In the genomic region with DNA sequence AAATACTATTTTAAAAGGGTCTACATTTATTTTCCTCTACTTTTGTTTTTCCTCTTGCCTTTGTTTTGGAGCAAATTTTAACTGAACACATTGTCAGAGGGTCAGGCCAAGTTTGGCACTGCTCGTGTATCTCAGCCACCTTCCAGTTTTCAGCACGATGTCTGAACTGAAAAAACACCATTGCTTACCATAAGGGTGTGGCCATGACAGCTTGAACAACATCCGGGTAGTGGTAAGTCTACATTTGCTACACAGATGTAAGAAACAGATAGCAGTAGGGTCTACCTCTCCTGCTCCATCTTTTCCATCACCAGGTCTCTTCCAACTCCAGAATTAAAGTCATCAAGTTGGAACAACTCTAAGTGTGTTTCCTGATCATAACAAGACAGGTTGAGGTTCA, we compare ENCODE assay signal across 20 cellular contexts. TPM values are rescaled to one million over a fixed set of nuclear protein-coding genes. Genes with fewer than 3 reads are reported as not detected.
DNase-seq lines count a peak whose midpoint lies in the region; ATAC-seq, FAIRE-seq and TF ChIP-seq lines count a peak whose summit lies in the region.
"Had no signal": no experiment of that assay in that cellular context is flagged by ENCODE, and none has a peak within 500 bp of the region (broad histone marks: within the 10 kb centered on the region; RNA-seq: fewer than 3 reads in every experiment).

No MANE protein-coding gene starts in this region.

- H3K9me3 ChIP-seq in K562 (replicated peaks; ENCODE audit: control insufficient read depth, insufficient read depth, low read depth, low read length): no peaks in the 10 kb centered on the region

- H3K27ac Mint-ChIP-seq in activated naive CD4-positive, alpha-beta T cell treated with anti-CD3 and anti-CD28 coated beads, Interleukin-2, amount 10 ng/mL, durations not matched to agents 7 days and 5 days: peak overlapping the region; percentile 92
- no peak overlapping the region for H3K27ac Mint-ChIP-seq in type B pancreatic cell

- H3K36me3 Mint-ChIP-seq in activated naive CD4-positive, alpha-beta T cell treated with anti-CD3 and anti-CD28 coated beads, Interleukin-2, amount 10 ng/mL, durations not matched to agents 7 days and 5 days: peaks cover 23% of the 10 kb centered on the region
- H3K36me3 Mint-ChIP-seq in type B pancreatic cell: no peaks in the 10 kb centered on the region

- no peaks in the 10 kb centered on the region for H3K36me3 ChIP-seq in K562 (ENCODE audit: control insufficient read depth, insufficient read depth, low read length)
- H3K36me3 ChIP-seq: left ventricle myocardium inferior had no signal

- CTCF ChIA-PET in activated naive CD4-positive, alpha-beta T cell treated with anti-CD3 and anti-CD28 coated beads, Interleukin-2, amount 10 ng/mL, durations not matched to agents 7 days and 5 days (lab: Charles Lee): interaction anchor here (1.5 kb wide), 1 partner anchor 340 kb away, joined by 5 read pairs; no protein-coding TSS in a partner anchor
- CTCF ChIA-PET in K562 (lab: Yijun Ruan, JAX; ENCODE audit: low intra/inter-chr PET ratio): no interaction called here

- no peaks in the 10 kb centered on the region for H3K9me1 ChIP-seq in K562 (ENCODE audit: control insufficient read depth, insufficient read depth, low read length)

- H3K4me3 Mint-ChIP-seq in activated naive CD4-positive, alpha-beta T cell treated with anti-CD3 and anti-CD28 coated beads, Interleukin-2, amount 10 ng/mL, durations not matched to agents 7 days and 5 days: peak overlapping the region; percentile 27
- H3K4me3 Mint-ChIP-seq in type B pancreatic cell: no peak overlapping the region

- H3K27me3 ChIP-seq in K562 (ENCODE audit: control insufficient read depth in 2 of 2, insufficient read depth in 2 of 2, low read length in 2 of 2): peaks cover 23 to 37% of the 10 kb centered on the region in 2 experiments; a peak in 4 of 5 replicates

- peaks cover 7% of the 10 kb centered on the region for H3K9me3 Mint-ChIP-seq in activated naive CD4-positive, alpha-beta T cell treated with anti-CD3 and anti-CD28 coated beads, Interleukin-2, amount 10 ng/mL, durations not matched to agents 7 days and 5 days
- no peaks in the 10 kb centered on the region for H3K9me3 Mint-ChIP-seq in type B pancreatic cell

- H3K4me2 ChIP-seq in K562 (ENCODE audit: insufficient read depth, low read length): no peak overlapping the region
- H3K4me2 ChIP-seq: KMS-11 had no signal

- no peak for TF ChIP-seq RAD21 in K562 (CRISPR knock-in tag; conservative IDR thresholded peaks at IDR 0.05 in 1 of 2, IDR thresholded peaks at IDR 0.05 in 1 of 2)

- H2AFZ ChIP-seq in K562 (ENCODE audit: low read depth, low read length): no peak overlapping the region

- no peak for ATAC-seq in K562

- H3K27ac ChIP-seq in K562 (ENCODE audit: extremely low read depth, low read depth, low read length): no peak overlapping the region
- H3K27ac ChIP-seq: KMS-11, left ventricle myocardium inferior had no signal

- TF ChIP-seq CTCF in K562 (IDR thresholded peaks at IDR 0.05 in 2 of 3, conservative IDR thresholded peaks at IDR 0.05 in 1 of 3; ENCODE audit: insufficient read depth in 2 of 3, low read depth in 1 of 3, low read length in 3 of 3): no peak
- no peak for TF ChIP-seq CTCF in foreskin fibroblast (IDR thresholded peaks at IDR 0.05; ENCODE audit: low read depth, low read length)
- no peak for TF ChIP-seq CTCF in type B pancreatic cell (conservative IDR thresholded peaks at IDR 0.05)

- peaks cover 0 to 5% of the 10 kb centered on the region in 2 experiments; a peak in 1 of 5 replicates for H3K4me1 ChIP-seq in K562 (replicated peaks in 1 of 2; ENCODE audit: control insufficient read depth in 2 of 2, insufficient read depth in 2 of 2, low read length in 2 of 2)

- 3% methylated on average over 3 of the region's 3 CpGs for WGBS in K562 (ENCODE audit: insufficient coverage, low coverage, missing lambda C conversion rate)

- peak; percentile 53 for DNase-seq in activated naive CD4-positive, alpha-beta T cell treated with anti-CD3 and anti-CD28 coated beads, Interleukin-2, amount 10 ng/mL, durations not matched to agents 7 days and 5 days
- no peak for DNase-seq in activated naive CD4-positive, alpha-beta T cell (lab: John Stamatoyannopoulos, UW)
- peak; percentile 90 for DNase-seq in NCI-H748 (lab: John Stamatoyannopoulos, UW; ENCODE audit: unreplicated experiment)
- peak in 2 of 4 experiments; percentile 41 to 46 for DNase-seq in K562 (ENCODE audit: extremely low read depth in 1 of 4, low spot score in 3 of 4)
- no peak for DNase-seq in foreskin fibroblast
- DNase-seq in germinal center (ENCODE audit: low spot score): no peak
- DNase-seq in NCI-H2196 treated with DMSO at 0.1 percent for 48 hours (lab: John Stamatoyannopoulos, UW; ENCODE audit: unreplicated experiment): no peak
- DNase-seq in type B pancreatic cell (ENCODE audit: extremely low spot score, unreplicated experiment): no peak
- DNase-seq: activated CD8-positive, alpha-beta memory T cell treated with anti-CD3 and anti-CD28 coated beads for 24 hours; activated effector memory CD4-positive, alpha-beta T cell treated with anti-CD3 and anti-CD28 coated beads, Interleukin-2, amount 50 U/mL, for 16 hours; left ventricle myocardium inferior; NCI-H1092 treated with DMSO at 0.1 percent for 48 hours; NCI-H2107; NCI-H510A treated with DMSO at 0.1 percent for 48 hours; retina; stimulated activated CD8-positive, alpha-beta memory T cell treated with anti-CD3 and anti-CD28 coated beads, Interleukin-4, amount 100 ng/mL, for 48 hours; substantia nigra had no signal

- no peaks in the 10 kb centered on the region for H3K27me3 Mint-ChIP-seq in activated naive CD4-positive, alpha-beta T cell treated with anti-CD3 and anti-CD28 coated beads, Interleukin-2, amount 10 ng/mL, durations not matched to agents 7 days and 5 days
- H3K27me3 Mint-ChIP-seq in type B pancreatic cell: peaks cover 42% of the 10 kb centered on the region

- no peak for TF ChIP-seq EP300 in K562 (IDR thresholded peaks at IDR 0.05; ENCODE audit: low read length)

- no peaks in the 10 kb centered on the region for H3K79me2 ChIP-seq in K562 (ENCODE audit: control insufficient read depth, insufficient read depth, low read length)

- peak; percentile 46 for FAIRE-seq in K562 (lab: Jason Lieb, UNC)
- FAIRE-seq: astrocyte, H1 had no signal

- POLR2A ChIA-PET in K562 (lab: Yijun Ruan, JAX): interaction anchor here (1.0 kb wide), 1 partner anchor 12 kb away, joined by 3 read pairs; no protein-coding TSS in a partner anchor

- intact Hi-C loops in K562 (cut with micrococcal nuclease): no loop called here

- H3K4me1 Mint-ChIP-seq in activated naive CD4-positive, alpha-beta T cell treated with anti-CD3 and anti-CD28 coated beads, Interleukin-2, amount 10 ng/mL, durations not matched to agents 7 days and 5 days: peaks cover 75% of the 10 kb centered on the region
- H3K4me1 Mint-ChIP-seq in type B pancreatic cell (ENCODE audit: unreplicated experiment): peaks cover 23% of the 10 kb centered on the region

- no peak overlapping the region for H3K4me3 ChIP-seq in K562
- no peak overlapping the region for H3K4me3 ChIP-seq in foreskin fibroblast (ENCODE audit: low read depth in 1 of 2, low read length in 2 of 2)
- H3K4me3 ChIP-seq: left ventricle myocardium inferior had no signal

- in situ Hi-C loops in K562 (cut with MboI): no loop called here

- H3K9ac ChIP-seq in K562 (ENCODE audit: insufficient read depth in 1 of 2, low read depth in 2 of 2, low read length in 2 of 2): no peak overlapping the region
- H3K9ac ChIP-seq: KMS-11 had no signal

- no TSS peak for BruUV-seq in K562 (replicated peaks; lab: Mats Ljungman, UMichigan)

- no peak for TF ChIP-seq POLR2A in K562 (conservative IDR thresholded peaks at IDR 0.05)

- 0 out of 2 replicates have a peak, but pooled peaks cover 3% of the 10 kb centered on the region for H4K20me1 ChIP-seq in K562 (replicated peaks; ENCODE audit: control insufficient read depth, insufficient read depth, low read length)

TF ChIP-seq in K562, 482 proteins besides CTCF, POLR2A, EP300 and RAD21 (continues in another document):
- TF ChIP-seq ZNF224 (CRISPR knock-in tag; IDR thresholded peaks at IDR 0.05) (no peak), ZNF311 (CRISPR knock-in tag; IDR thresholded peaks at IDR 0.05) (no peak)

RNA-seq across cellular contexts. Expression of gene HIVEP3, which starts 4.2 kb away (rescaled TPM):
- total RNA-seq in K562 (2011; cell fraction: chromatin; rRNA removed; ENCODE audit: low replicate concordance): 1.9 and 2.5 TPM in 2 replicates
- 0.83 and 2.0 TPM in 2 replicates for total RNA-seq in K562 (2011; cell fraction: nucleolus; rRNA removed)
- 1.5 and 2.0 TPM in 2 replicates for total RNA-seq in K562 (2011; cell fraction: nucleoplasm; rRNA removed)
- total RNA-seq in K562 (2014; rRNA removed): 0.09 and 0.16 TPM in 2 replicates
- 0.26 and 0.33 TPM in 2 replicates for total RNA-seq in K562 (2014; rRNA removed; fragmentation: Illumina TruSeq; extraction: Trizol)
- total RNA-seq in K562 (2015; rRNA removed; fragmentation: Illumina TruSeq; extraction: Trizol): 0.11 and 0.23 TPM in 2 replicates
- total RNA-seq in K562 (2021): 0.58 and 0.63 TPM in 2 replicates
- polyA plus RNA-seq in K562 (2011; rRNA removed): 0.23 and 0.35 TPM in 2 replicates
- 0.28 and 0.54 TPM in 2 replicates for polyA plus RNA-seq in K562 (2011; cell fraction: cytosol; rRNA removed)
- polyA plus RNA-seq in K562 (2011; cell fraction: nucleus; rRNA removed): 0.38 and 0.65 TPM in 2 replicates
- 0.43 and 0.93 TPM in 2 replicates for polyA plus RNA-seq in K562 (2012)
- polyA plus RNA-seq in K562 (2014; fragmentation: Illumina TruSeq; extraction: Trizol): 0.53 and 0.55 TPM in 2 replicates
- under 1 TPM in 1 of 2 experiments, not detected in 1; 0.11 TPM for polyA plus RNA-seq in K562 (2014; fragmentation: Nextera tagmentation; extraction: Ambion mirVana)
- polyA plus RNA-seq in K562 (2014; rRNA removed): 0.15 and 0.49 TPM in 2 replicates
- 0.45 and 0.74 TPM in 2 replicates for polyA minus RNA-seq in K562 (2011; rRNA and poly(A)+ RNA removed)
- polyA minus RNA-seq in K562 (2011; cell fraction: cytosol; rRNA and poly(A)+ RNA removed): 0.55 TPM in 1 of 2 replicates, not detected in the other
- polyA minus RNA-seq in K562 (2011; cell fraction: nucleus; rRNA and poly(A)+ RNA removed): 0.11 and 0.40 TPM in 2 replicates
- 3.7 and 9.2 TPM in 2 replicates for total RNA-seq in type B pancreatic cell (ENCODE audit: low replicate concordance)

Comparison
In these comparisons a context has a peak if more than half of its experiments do, and no peak if none do; other contexts are left out.
1. DNase-seq: peak in activated naive CD4-positive, alpha-beta T cell treated with anti-CD3 and anti-CD28 coated beads, Interleukin-2, amount 10 ng/mL, durations not matched to agents 7 days and 5 days (single experiment) and NCI-H748 (single experiment); none in activated naive CD4-positive, alpha-beta T cell (0 of 4), foreskin fibroblast (0 of 2), germinal center (single experiment), NCI-H2196 treated with DMSO at 0.1 percent for 48 hours (single experiment) and type B pancreatic cell (single experiment).